8 cellular contexts compared by ENCODE assay signal in the genomic region with DNA sequence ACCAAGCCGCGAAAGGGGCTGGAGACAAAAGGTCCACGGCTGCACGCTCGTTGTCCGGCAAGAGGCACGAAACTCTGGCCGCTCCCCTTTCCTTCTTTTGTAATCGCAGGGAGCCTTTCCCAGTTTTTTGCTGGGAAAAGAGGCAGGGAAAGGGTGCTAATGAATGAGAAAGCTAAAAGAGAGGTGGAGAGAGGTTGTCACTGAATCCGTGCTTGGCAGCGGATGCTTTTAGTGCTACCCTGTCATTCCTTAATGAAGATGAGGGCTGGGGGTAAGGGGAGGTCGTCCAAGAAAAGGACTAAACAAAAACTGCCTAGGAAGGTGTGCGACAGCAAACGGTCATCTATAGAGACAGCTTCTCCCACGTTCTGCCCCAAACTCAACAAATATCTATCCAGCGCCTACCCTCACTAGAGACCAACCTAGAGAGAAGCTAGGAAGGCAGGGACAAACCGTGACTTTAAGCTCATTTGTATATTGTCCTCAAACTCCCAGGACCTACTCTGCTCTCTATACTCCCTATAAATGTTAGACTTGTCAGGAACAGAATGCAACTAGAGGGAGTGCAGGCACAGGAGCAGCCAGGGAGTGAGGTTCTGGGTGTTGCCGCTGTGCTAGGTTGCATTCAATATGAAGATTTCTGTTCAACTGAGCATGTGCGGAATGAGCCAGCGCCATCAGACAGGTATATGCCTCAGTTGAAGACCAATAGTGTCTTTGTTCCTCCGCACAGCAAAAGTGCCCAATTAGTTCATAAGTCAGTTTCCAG.
A peak's percentile ranks its signal among the peaks of the same experiment; 100 is the strongest.
DNase-seq lines count a peak whose midpoint lies in the region; ATAC-seq lines count a peak whose summit lies in the region.

No MANE protein-coding gene starts in this region.

- H3K36me3 ChIP-seq in SK-N-MC (ENCODE audit: insufficient read depth, low read length) = no peaks in the 10 kb centered on the region

- ATAC-seq in GM21423 (IDR thresholded peaks at IDR 0.05; ENCODE audit: unreplicated experiment) = no peak

- peak; percentile 56 for DNase-seq in DMS 273 treated with DMSO at 0.1 percent for 48 hours (lab: John Stamatoyannopoulos, UW)
- peak; percentile 44 for DNase-seq in KBM-7
- no peak for DNase-seq in SK-N-MC (ENCODE audit: low read depth, low spot score)
- peak; percentile 28 for DNase-seq in central memory CD4-positive, alpha-beta T cell
- DNase-seq in kidney glomerular epithelial cell (lab: John Stamatoyannopoulos, UW) = peak; percentile 32
- DNase-seq in stimulated activated CD4-positive, alpha-beta T cell treated with anti-CD3 and anti-CD28 coated beads, Interleukin-4, amount 100 ng/mL, for 1 hour = peak; percentile 26
- DNase-seq in UCSD-AML1 (lab: John Stamatoyannopoulos, UW; ENCODE audit: unreplicated experiment) = no peak

- peak overlapping the region; percentile 59 for H3K9ac ChIP-seq in SK-N-MC (ENCODE audit: insufficient read length)

- no peaks in the 10 kb centered on the region for H3K9me3 ChIP-seq in SK-N-MC (ENCODE audit: low read depth, low read length)

- H3K4me3 ChIP-seq in SK-N-MC = peak overlapping the region; percentile 79

- in situ Hi-C loops in KBM-7 (cut with MboI; ENCODE audit: low pct_unique_long_range_greater_than_20kb, low sequenced_read_pairs) = no loop called here

- H3K27ac ChIP-seq in SK-N-MC = no peak overlapping the region

Comparison
In these comparisons a context has a peak if more than half of its experiments do, and no peak if none do; other contexts are left out.
1. DNase-seq: peak in DMS 273 treated with DMSO at 0.1 percent for 48 hours (single experiment), KBM-7 (single experiment), central memory CD4-positive, alpha-beta T cell (single experiment), kidney glomerular epithelial cell (single experiment) and stimulated activated CD4-positive, alpha-beta T cell treated with anti-CD3 and anti-CD28 coated beads, Interleukin-4, amount 100 ng/mL, for 1 hour (single experiment); none in SK-N-MC (single experiment) and UCSD-AML1 (single experiment).